Comparison of ENCODE assay signal across 27 cellular contexts in the genomic region with DNA sequence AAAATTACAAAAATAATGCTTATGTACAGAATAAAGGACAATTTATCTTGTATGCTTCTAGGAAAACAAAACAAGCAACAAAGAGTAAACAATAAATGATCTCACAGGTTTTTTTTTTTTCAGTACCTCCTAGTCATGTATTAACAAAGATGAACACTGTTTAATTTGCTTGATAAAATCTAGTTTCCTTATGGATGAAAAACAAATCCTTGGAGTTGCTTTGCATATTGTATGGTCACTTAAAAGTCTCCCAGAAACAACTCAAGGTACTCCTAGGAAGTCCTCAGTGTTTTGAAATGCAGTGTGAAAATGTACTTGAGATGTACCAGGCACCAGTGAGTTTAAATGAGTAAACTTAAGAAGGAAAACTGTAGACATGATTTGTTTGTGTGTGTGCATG.
"Had no signal": no experiment of that assay in that cellular context is flagged by ENCODE, and none has a peak within 500 bp of the region (broad histone marks: within the 10 kb centered on the region; RNA-seq: fewer than 3 reads in every experiment).

No MANE protein-coding gene starts in this region.

- DNase-seq: activated B cell treated with CpG ODN at 0.5 μM for 24 hours; activated CD4-positive, alpha-beta memory T cell treated with anti-CD3 and anti-CD28 coated beads for 36 hours; activated CD4-positive, alpha-beta T cell treated with anti-CD3 and anti-CD28 coated beads for 4 hours; activated CD4-positive, alpha-beta T cell treated with anti-CD3 and anti-CD28 coated beads, Interleukin-2, amount 10 ng/mL, durations not matched to agents 24 days and 14 days; activated CD4-positive, alpha-beta T cell treated with anti-CD3 and anti-CD28 coated beads, Interleukin-2, amount 50 U/mL, for 1 hour; activated CD4-positive, alpha-beta T cell treated with anti-CD3 and anti-CD28 coated beads, Interleukin-2, amount 50 U/mL, for 4 hours; activated CD4-positive, CD25-positive, alpha-beta regulatory T cell treated with anti-CD3 and anti-CD28 coated beads, Interleukin-2, amount 50 U/mL, for 72 hours; activated CD8-positive, alpha-beta memory T cell treated with anti-CD3 and anti-CD28 coated beads, Interleukin-2, amount 50 U/mL, for 4 hours; activated CD8-positive, alpha-beta T cell treated with anti-CD3 and anti-CD28 coated beads for 36 hours; activated effector memory CD4-positive, alpha-beta T cell treated with Interleukin-2 at 50 U/mL for 16 hours; activated gamma-delta T cell; activated naive CD4-positive, alpha-beta T cell treated with anti-CD3 and anti-CD28 coated beads, Interleukin-2, amount 10 ng/mL, durations not matched to agents 7 days and 5 days; activated naive CD4-positive, alpha-beta T cell treated with Interleukin-2 at 50 U/mL for 16 hours; activated naive CD8-positive, alpha-beta T cell treated with anti-CD3 and anti-CD28 coated beads, Interleukin-2, amount 10 ng/mL, durations not matched to agents 7 days and 5 days; activated naive CD8-positive, alpha-beta T cell treated with anti-CD3 and anti-CD28 coated beads, Interleukin-2, amount 50 U/mL, for 24 hours; activated T-cell treated with anti-CD3 and anti-CD28 coated beads for 4 hours; activated T-cell treated with anti-CD3 and anti-CD28 coated beads, Interleukin-2, amount 50 U/mL, for 24 hours; activated T-cell treated with anti-CD3 and anti-CD28 coated beads, Interleukin-2, amount 50 U/mL, for 48 hours; amygdala; anterior cingulate cortex; caudate nucleus; cerebellar nuclear complex; T-helper 2 cell; T-helper 9 cell had no signal

- H3K27me3 ChIP-seq: ascending aorta, cardiac muscle cell had no signal

- H3K4me3 ChIP-seq: ascending aorta, cardiac muscle cell had no signal

- ATAC-seq: activated CD8-positive, alpha-beta T cell treated with anti-CD3 and anti-CD28 coated beads for 36 hours; activated naive CD8-positive, alpha-beta T cell treated with anti-CD3 and anti-CD28 coated beads, Interleukin-2, amount 50 U/mL, for 24 hours had no signal

- H3K27ac ChIP-seq: ascending aorta, cardiac muscle cell, VCaP had no signal

- H3K4me1 ChIP-seq: ascending aorta had no signal

- H3K36me3 ChIP-seq: ascending aorta, cardiac muscle cell had no signal

- H3K9me3 ChIP-seq: ascending aorta had no signal
